ENCODE assay signal across 7 cellular contexts in genomic region chr17:2030779-2031163, GRCh38.
DNase-seq lines count a peak whose midpoint lies in the region; ATAC-seq and TF ChIP-seq lines count a peak whose summit lies in the region.

No MANE protein-coding gene starts in this region.

- no peaks in the 10 kb centered on the region for H3K36me3 Mint-ChIP-seq in nephron progenitor cell (ENCODE audit: low read depth)

- H3K27me3 ChIP-seq in OCI-LY1 (ENCODE audit: insufficient read depth, low read length), result peaks cover 5% of the 10 kb centered on the region; the same call in 1 of the 2 replicates

- ATAC-seq in GM19351 (IDR thresholded peaks at IDR 0.05; ENCODE audit: unreplicated experiment) (peak; percentile 25), HG03442 (IDR thresholded peaks at IDR 0.05; ENCODE audit: unreplicated experiment) (no peak)

- no peak overlapping the region for H2AFZ ChIP-seq in OCI-LY1 (ENCODE audit: low read length)

- no peaks in the 10 kb centered on the region for H3F3A ChIP-seq in OCI-LY1 (ENCODE audit: insufficient read depth, low read length)

- TF ChIP-seq CTCF in OCI-LY1 (IDR thresholded peaks at IDR 0.05; ENCODE audit: low read length) (peak; percentile 69), nephron progenitor cell (IDR thresholded peaks at IDR 0.05) (peak; percentile 52)

- no peaks in the 10 kb centered on the region for H3K9me3 ChIP-seq in OCI-LY1 (ENCODE audit: low read length)

- H4K20me1 ChIP-seq in OCI-LY1 (ENCODE audit: insufficient read depth, low read length), result no peaks in the 10 kb centered on the region

- no peaks in the 10 kb centered on the region for H3K9me2 ChIP-seq in OCI-LY1 (ENCODE audit: low read depth, low read length)

- H3K27ac Mint-ChIP-seq in nephron progenitor cell, result no peak overlapping the region

- peaks cover 4% of the 10 kb centered on the region for H3K9me3 Mint-ChIP-seq in nephron progenitor cell

- peak overlapping the region; percentile 93 for H3K4me3 ChIP-seq in OCI-LY1 (ENCODE audit: low read depth, low read length, poor library complexity, severe bottlenecking)

- H3K9ac ChIP-seq in OCI-LY1 (ENCODE audit: low read length), result peak overlapping the region; percentile 77

- H3K4me3 Mint-ChIP-seq in nephron progenitor cell, result peak overlapping the region; percentile 96

- peaks cover 16% of the 10 kb centered on the region for H3K4me1 ChIP-seq in OCI-LY1 (ENCODE audit: insufficient read depth, low read length, severe bottlenecking)

- H3K27ac ChIP-seq in OCI-LY1 (ENCODE audit: low read depth, low read length, poor library complexity, severe bottlenecking), result peak overlapping the region; percentile 12

- H3K27me3 Mint-ChIP-seq in nephron progenitor cell (ENCODE audit: low read depth, poor library complexity), result peaks cover 45% of the 10 kb centered on the region

- peaks cover 50% of the 10 kb centered on the region for H3K4me1 Mint-ChIP-seq in nephron progenitor cell

- H3K4me2 ChIP-seq in OCI-LY1 (ENCODE audit: low read length), result peak overlapping the region; percentile 94

- DNase-seq in effector CD8-positive, alpha-beta T cell (lab: John Stamatoyannopoulos, UW), result peak; percentile 33
- DNase-seq in nephron progenitor cell (peak; percentile 62), NCI-H1694 (lab: John Stamatoyannopoulos, UW) (no peak), NCI-H1417 (lab: John Stamatoyannopoulos, UW) (no peak)

- H3K79me2 ChIP-seq in OCI-LY1 (ENCODE audit: insufficient read depth, low read length), result no peaks in the 10 kb centered on the region

- peaks cover 2% of the 10 kb centered on the region; the same call in 1 of the 2 replicates for H3K36me3 ChIP-seq in OCI-LY1 (ENCODE audit: insufficient read depth, low read length)

Comparison
In these comparisons a context has a peak if more than half of its experiments do, and no peak if none do; other contexts are left out.
1. DNase-seq: peak in effector CD8-positive, alpha-beta T cell (single experiment) and nephron progenitor cell (single experiment); none in NCI-H1694 (single experiment) and NCI-H1417 (0 of 3).